7 cellular contexts compared by ENCODE assay signal in the genomic region with DNA sequence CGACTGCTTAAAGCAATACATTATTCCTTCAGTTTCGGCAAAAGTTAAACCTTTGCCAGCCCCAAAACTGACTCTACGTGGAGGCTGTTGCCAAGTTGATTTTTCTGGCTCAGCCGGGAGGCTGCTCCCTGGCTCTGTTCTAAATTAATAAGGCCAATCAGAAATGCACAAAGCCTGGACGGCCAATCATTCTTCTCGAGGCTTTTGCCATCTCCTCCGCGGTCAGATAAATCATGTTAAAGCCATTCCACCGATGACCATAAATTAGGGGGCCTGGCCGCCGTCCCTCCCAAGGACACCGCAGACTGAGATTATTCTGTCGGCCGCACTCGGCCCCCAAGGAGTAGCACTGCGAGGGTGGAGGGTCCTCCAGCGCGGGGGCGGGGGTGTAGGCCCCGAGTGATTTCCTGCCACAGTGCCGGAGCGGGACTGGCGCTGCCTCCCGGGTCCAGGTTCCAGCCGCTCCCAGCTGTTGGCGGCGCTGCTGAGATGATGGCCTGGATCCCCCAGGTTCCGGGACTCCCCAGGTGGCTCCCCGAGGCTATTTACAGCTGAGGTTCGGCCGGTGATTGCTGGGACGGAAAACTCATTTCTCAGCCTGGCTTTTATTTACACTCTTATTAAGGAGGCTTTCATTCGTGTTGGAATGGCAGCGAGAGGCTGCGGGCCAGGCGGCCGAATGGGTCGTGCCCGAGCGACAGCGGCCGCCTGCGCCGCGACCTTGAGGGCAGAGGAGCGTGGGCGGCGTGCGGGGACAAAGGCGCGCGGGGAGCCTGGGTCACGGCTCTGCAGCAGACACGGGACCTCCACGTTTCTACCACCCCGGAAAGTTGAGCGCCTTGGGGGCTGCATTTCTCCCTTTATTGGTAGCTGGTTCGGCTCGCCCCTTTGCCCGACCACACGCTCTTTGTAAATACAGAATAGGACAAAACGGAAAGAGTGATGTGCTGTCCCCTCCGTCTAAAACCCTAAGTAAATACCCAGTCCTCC.
DNase-seq lines count a peak whose midpoint lies in the region; ATAC-seq, FAIRE-seq and TF ChIP-seq lines count a peak whose summit lies in the region.

No MANE protein-coding gene starts in this region.

- H3K27me3 ChIP-seq in neural cell (ENCODE audit: insufficient read depth, low read depth, low read length) = peaks cover 24% of the 10 kb centered on the region

- FAIRE-seq in RCC 7860 (lab: Jason Lieb, UNC) = no peak

- H3K9me3 ChIP-seq in neural cell (ENCODE audit: low read length) = no peaks in the 10 kb centered on the region

- H4K20me1 ChIP-seq in neural cell (ENCODE audit: insufficient read depth) = no peaks in the 10 kb centered on the region

- H3K36me3 ChIP-seq in neural cell (ENCODE audit: insufficient read depth, low read length) = no peaks in the 10 kb centered on the region

- no peak for TF ChIP-seq EP300 in neural cell (conservative IDR thresholded peaks at IDR 0.05; ENCODE audit: poor library complexity, severe bottlenecking)

- no peaks in the 10 kb centered on the region for H3K9me2 ChIP-seq in neural cell (ENCODE audit: insufficient read depth, low read length)

- H3K79me2 ChIP-seq in neural cell (replicated peaks; ENCODE audit: insufficient read depth, low read length) = no peaks in the 10 kb centered on the region

- H3K4me2 ChIP-seq in neural cell (ENCODE audit: low read length) = no peak overlapping the region

- no peak for TF ChIP-seq RAD21 in neural cell (conservative IDR thresholded peaks at IDR 0.05)

- no peaks in the 10 kb centered on the region for H3F3A ChIP-seq in neural cell (ENCODE audit: insufficient read depth, low read length, poor library complexity, severe bottlenecking)

- H3K27me3 Mint-ChIP-seq in activated naive CD8-positive, alpha-beta T cell treated with anti-CD3 and anti-CD28 coated beads, Interleukin-2, amount 50 U/mL, for 24 hours = peaks cover 61% of the 10 kb centered on the region

- H3K27ac ChIP-seq in neural cell (ENCODE audit: low read length) = no peak overlapping the region

- H3K9ac ChIP-seq in neural cell (ENCODE audit: low read length) = no peak overlapping the region

- DNase-seq in NCI-H510A treated with DMSO at 0.1 percent for 48 hours (lab: John Stamatoyannopoulos, UW) (peak; percentile 45), glomerular visceral epithelial cell (ENCODE audit: extremely low spot score) (peak; percentile 63), RCC 7860 (ENCODE audit: low spot score) (no peak)
- peak; percentile 21 for DNase-seq in activated naive CD8-positive, alpha-beta T cell treated with anti-CD3 and anti-CD28 coated beads, Interleukin-2, amount 50 U/mL, for 24 hours

- peaks cover 12% of the 10 kb centered on the region for H3K4me1 Mint-ChIP-seq in activated naive CD8-positive, alpha-beta T cell treated with anti-CD3 and anti-CD28 coated beads, Interleukin-2, amount 50 U/mL, for 24 hours

- H3K4me3 ChIP-seq in neural cell (ENCODE audit: low read length) = peak overlapping the region; percentile 49

- H2AFZ ChIP-seq in neural cell (ENCODE audit: low read depth, low read length) = no peak overlapping the region

- H3K36me3 Mint-ChIP-seq in activated naive CD8-positive, alpha-beta T cell treated with anti-CD3 and anti-CD28 coated beads, Interleukin-2, amount 50 U/mL, for 24 hours (ENCODE audit: low read depth) = peaks cover 3% of the 10 kb centered on the region

- H3K4me3 Mint-ChIP-seq in activated naive CD8-positive, alpha-beta T cell treated with anti-CD3 and anti-CD28 coated beads, Interleukin-2, amount 50 U/mL, for 24 hours = peak overlapping the region; percentile 71

- no peak overlapping the region for H3K27ac Mint-ChIP-seq in activated naive CD8-positive, alpha-beta T cell treated with anti-CD3 and anti-CD28 coated beads, Interleukin-2, amount 50 U/mL, for 24 hours

- peaks cover 3% of the 10 kb centered on the region for H3K9me3 Mint-ChIP-seq in activated naive CD8-positive, alpha-beta T cell treated with anti-CD3 and anti-CD28 coated beads, Interleukin-2, amount 50 U/mL, for 24 hours

- TF ChIP-seq CTCF in GM12873 (IDR thresholded peaks at IDR 0.05; ENCODE audit: insufficient read depth, low read depth, low read length, missing control alignments) = peak; percentile 30
- TF ChIP-seq CTCF in neural cell (IDR thresholded peaks at IDR 0.05; ENCODE audit: poor library complexity, severe bottlenecking) = peak; percentile 17

- peak; percentile 63 for ATAC-seq in HG02623 (IDR thresholded peaks at IDR 0.05; ENCODE audit: unreplicated experiment)
- ATAC-seq in activated naive CD8-positive, alpha-beta T cell treated with anti-CD3 and anti-CD28 coated beads, Interleukin-2, amount 50 U/mL, for 24 hours = peak; percentile 45

TF ChIP-seq in neural cell, 6 proteins besides CTCF, POLR2A, EP300 and RAD21:
- TF ChIP-seq EZH2 (IDR thresholded peaks at IDR 0.05; ENCODE audit: borderline replicate concordance, insufficient read depth, low read length, poor library complexity, severe bottlenecking) (no peak), TAF1 (IDR thresholded peaks at IDR 0.05; ENCODE audit: low read depth) (no peak), SMC3 (conservative IDR thresholded peaks at IDR 0.05; ENCODE audit: poor library complexity) (no peak), POLR2AphosphoS5 (IDR thresholded peaks at IDR 0.05) (no peak), MXI1 (conservative IDR thresholded peaks at IDR 0.05; ENCODE audit: poor library complexity, severe bottlenecking) (no peak)
- TF ChIP-seq, protein P1, sequence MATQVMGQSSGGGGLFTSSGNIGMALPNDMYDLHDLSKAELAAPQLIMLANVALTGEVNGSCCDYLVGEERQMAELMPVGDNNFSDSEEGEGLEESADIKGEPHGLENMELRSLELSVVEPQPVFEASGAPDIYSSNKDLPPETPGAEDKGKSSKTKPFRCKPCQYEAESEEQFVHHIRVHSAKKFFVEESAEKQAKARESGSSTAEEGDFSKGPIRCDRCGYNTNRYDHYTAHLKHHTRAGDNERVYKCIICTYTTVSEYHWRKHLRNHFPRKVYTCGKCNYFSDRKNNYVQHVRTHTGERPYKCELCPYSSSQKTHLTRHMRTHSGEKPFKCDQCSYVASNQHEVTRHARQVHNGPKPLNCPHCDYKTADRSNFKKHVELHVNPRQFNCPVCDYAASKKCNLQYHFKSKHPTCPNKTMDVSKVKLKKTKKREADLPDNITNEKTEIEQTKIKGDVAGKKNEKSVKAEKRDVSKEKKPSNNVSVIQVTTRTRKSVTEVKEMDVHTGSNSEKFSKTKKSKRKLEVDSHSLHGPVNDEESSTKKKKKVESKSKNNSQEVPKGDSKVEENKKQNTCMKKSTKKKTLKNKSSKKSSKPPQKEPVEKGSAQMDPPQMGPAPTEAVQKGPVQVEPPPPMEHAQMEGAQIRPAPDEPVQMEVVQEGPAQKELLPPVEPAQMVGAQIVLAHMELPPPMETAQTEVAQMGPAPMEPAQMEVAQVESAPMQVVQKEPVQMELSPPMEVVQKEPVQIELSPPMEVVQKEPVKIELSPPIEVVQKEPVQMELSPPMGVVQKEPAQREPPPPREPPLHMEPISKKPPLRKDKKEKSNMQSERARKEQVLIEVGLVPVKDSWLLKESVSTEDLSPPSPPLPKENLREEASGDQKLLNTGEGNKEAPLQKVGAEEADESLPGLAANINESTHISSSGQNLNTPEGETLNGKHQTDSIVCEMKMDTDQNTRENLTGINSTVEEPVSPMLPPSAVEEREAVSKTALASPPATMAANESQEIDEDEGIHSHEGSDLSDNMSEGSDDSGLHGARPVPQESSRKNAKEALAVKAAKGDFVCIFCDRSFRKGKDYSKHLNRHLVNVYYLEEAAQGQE (IDR thresholded peaks at IDR 0.05; ENCODE audit: borderline replicate concordance) = no peak
